1 cellular context compared by ENCODE assay signal in genomic region chr4:124053872-124054538, GRCh38.
TF ChIP-seq lines count a peak whose summit lies in the region.

No MANE protein-coding gene starts in this region.

TF ChIP-seq in IMR-90, 13 proteins besides CTCF, POLR2A, EP300 and RAD21:
- TF ChIP-seq CHD1 (IDR thresholded peaks at IDR 0.05; ENCODE audit: low read depth, low read length) (no peak), RCOR1 (IDR thresholded peaks at IDR 0.05; ENCODE audit: insufficient replicate concordance, low read length) (no peak), CEBPB (IDR thresholded peaks at IDR 0.05; ENCODE audit: low read depth, low read length) (no peak), MAFK (IDR thresholded peaks at IDR 0.05; ENCODE audit: low read depth, low read length) (no peak), RFX5 (IDR thresholded peaks at IDR 0.05; ENCODE audit: low read depth, low read length) (no peak), BHLHE40 (IDR thresholded peaks at IDR 0.05; ENCODE audit: low read depth, low read length) (no peak), ELK1 (IDR thresholded peaks at IDR 0.05; ENCODE audit: borderline replicate concordance, low read depth, low read length) (no peak), USF2 (IDR thresholded peaks at IDR 0.05; ENCODE audit: low read depth, low read length) (no peak), FOS (IDR thresholded peaks at IDR 0.05; ENCODE audit: low read depth, low read length) (no peak), MXI1 (IDR thresholded peaks at IDR 0.05; ENCODE audit: borderline replicate concordance, low read depth, low read length) (no peak), MAZ (IDR thresholded peaks at IDR 0.05; ENCODE audit: borderline replicate concordance, low read depth, low read length) (no peak), NFE2L2 (IDR thresholded peaks at IDR 0.05; ENCODE audit: low read depth, low read length) (no peak), SMC3 (IDR thresholded peaks at IDR 0.05; ENCODE audit: low read depth, low read length) (no peak)
